Comparison of ENCODE assay signal across 12 cellular contexts in the genomic region with DNA sequence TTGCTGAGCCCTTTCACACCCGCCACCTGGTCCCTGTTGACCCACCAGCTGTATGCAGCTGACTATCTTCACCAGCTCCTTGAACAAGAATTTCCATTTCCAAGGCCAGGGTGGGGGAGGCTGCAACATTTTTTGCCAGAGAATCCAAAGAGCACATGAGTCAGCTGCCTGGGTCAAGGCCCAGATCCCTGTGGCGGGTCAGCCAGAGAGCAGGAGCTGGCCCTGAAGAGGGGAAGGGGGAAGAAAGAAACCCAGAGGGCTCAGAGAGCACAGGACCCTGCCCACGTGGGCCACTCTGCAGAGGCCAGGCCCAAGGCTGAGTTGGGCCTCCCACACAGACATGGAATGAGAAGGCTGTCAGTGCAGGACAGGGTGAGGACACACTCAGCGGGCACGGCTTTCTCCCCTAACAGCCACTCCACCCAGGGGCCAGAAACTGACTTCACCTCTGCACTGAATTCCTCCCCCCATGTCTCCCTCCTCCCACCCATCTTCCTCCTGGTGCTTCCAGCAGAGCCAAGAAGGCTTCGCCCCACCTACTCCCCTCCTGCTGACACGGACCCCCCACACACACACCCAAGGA. TPM values are rescaled to one million over a fixed set of nuclear protein-coding genes. Genes with fewer than 3 reads are reported as not detected.
A peak's percentile ranks its signal among the peaks of the same experiment; 100 is the strongest.
DNase-seq lines count a peak whose midpoint lies in the region; TF ChIP-seq lines count a peak whose summit lies in the region.
"Had no signal": no experiment of that assay in that cellular context is flagged by ENCODE, and none has a peak within 500 bp of the region (broad histone marks: within the 10 kb centered on the region; RNA-seq: fewer than 3 reads in every experiment).

No MANE protein-coding gene starts in this region.

- H4K12ac ChIP-seq in trophoblast cell (ENCODE audit: low read depth, low read length) = no peak overlapping the region

- no peak overlapping the region for H3K27ac ChIP-seq in SJSA1
- H3K27ac ChIP-seq in trophoblast cell (ENCODE audit: low read depth, low read length) = peak overlapping the region; percentile 48
- H3K27ac ChIP-seq: C4-2B had no signal

- H4K8ac ChIP-seq in trophoblast cell (ENCODE audit: low read depth, low read length) = peak overlapping the region; percentile 87

- H3K9me3 ChIP-seq in SJSA1 (replicated peaks) (no peaks in the 10 kb centered on the region), trophoblast cell (ENCODE audit: insufficient read depth, low read depth, low read length) (no peaks in the 10 kb centered on the region)

- H2AK5ac ChIP-seq in trophoblast cell (ENCODE audit: low read length) = peak overlapping the region; percentile 35

- H3K4me1 ChIP-seq in SJSA1 (replicated peaks) (peaks cover 30% of the 10 kb centered on the region), trophoblast cell (ENCODE audit: control insufficient read depth in 1 of 2, insufficient read depth in 2 of 2, low read length in 2 of 2) (peaks cover 10 to 12% of the 10 kb centered on the region in 2 experiments)

- peak overlapping the region; percentile 61 for H2BK5ac ChIP-seq in trophoblast cell (ENCODE audit: low read depth, low read length, poor library complexity)

- POLR2A ChIA-PET in GM10248 (lab: Yijun Ruan, JAX) = no interaction called here

- peak overlapping the region; percentile 80 for H2BK12ac ChIP-seq in trophoblast cell (ENCODE audit: low read length)

- no CpG with 5 or more reads among the region's 7 CpGs for WGBS in trophoblast cell (ENCODE audit: extremely low coverage, insufficient coverage, insufficient read length)

- H4K91ac ChIP-seq in trophoblast cell (ENCODE audit: low read depth, low read length) = peak overlapping the region; percentile 81

- H2AFZ ChIP-seq in trophoblast cell (ENCODE audit: insufficient read depth, low read length, poor library complexity) = peak overlapping the region; percentile 35

- DNase-seq in AG09309 (ENCODE audit: low read depth) (peak; percentile 50), SJSA1 (ENCODE audit: low read depth in 1 of 2, low spot score in 2 of 2) (peak; percentile 31 to 56), glomerular visceral epithelial cell (ENCODE audit: extremely low spot score) (peak; percentile 71), trophoblast cell (peak; percentile 56 to 57), GM10248 (ENCODE audit: extremely low spot score) (no peak), NCI-H510A (lab: John Stamatoyannopoulos, UW) (no peak), NCI-H1092 treated with DMSO at 0.1 percent for 48 hours (lab: John Stamatoyannopoulos, UW) (no peak)
- DNase-seq in stimulated activated CD4-positive, alpha-beta T cell treated with anti-CD3 and anti-CD28 coated beads, Interleukin-4, amount 100 ng/mL, for 4 hours = no peak
- DNase-seq: naive thymus-derived CD8-positive, alpha-beta T cell; T-cell had no signal

- no peak overlapping the region for H3K9ac ChIP-seq in trophoblast cell (ENCODE audit: low read length)

- no peak overlapping the region for H3K4ac ChIP-seq in trophoblast cell (ENCODE audit: low read depth, low read length)

- CTCF ChIA-PET in GM10248 (lab: Yijun Ruan, JAX) = interaction anchor here (2.7 to 7.0 kb wide), 3 partner anchors 11 to 63 kb away, joined by 10 to 109 read pairs (median 61); no protein-coding TSS in a partner anchor

- H3K14ac ChIP-seq in trophoblast cell (ENCODE audit: low read length) = peak overlapping the region; percentile 62

- H3K4me3 ChIP-seq in AG09309 (ENCODE audit: control insufficient read depth, low read depth, low read length) (no peak overlapping the region), SJSA1 (no peak overlapping the region), trophoblast cell (ENCODE audit: low read depth, low read length) (no peak overlapping the region)

- peak overlapping the region; percentile 57 for H3K18ac ChIP-seq in trophoblast cell (ENCODE audit: low read length)

- no peak overlapping the region for H3K23ac ChIP-seq in trophoblast cell (ENCODE audit: low read length)

- H3K36me3 ChIP-seq in SJSA1 (no peaks in the 10 kb centered on the region), trophoblast cell (ENCODE audit: control insufficient read depth in 1 of 2, insufficient read depth in 2 of 2, low read length in 2 of 2) (no peaks in the 10 kb centered on the region)

- no peaks in the 10 kb centered on the region for H3K79me2 ChIP-seq in trophoblast cell (ENCODE audit: control insufficient read depth, insufficient read depth, low read length, poor library complexity)

- H3K27me3 ChIP-seq in SJSA1 (replicated peaks) (no peaks in the 10 kb centered on the region), trophoblast cell (ENCODE audit: insufficient read depth, low read length) (no peaks in the 10 kb centered on the region)

- TF ChIP-seq CTCF in AG09309 (IDR thresholded peaks at IDR 0.05; ENCODE audit: control insufficient read depth, insufficient read depth, low read depth, low read length, missing control alignments) = no peak
- TF ChIP-seq CTCF in GM10248 (IDR thresholded peaks at IDR 0.05; ENCODE audit: control extremely low read depth, extremely low read depth, low read depth, missing control alignments) = no peak

- H2BK120ac ChIP-seq in trophoblast cell (ENCODE audit: insufficient read depth, low read length, poor library complexity) = peak overlapping the region; percentile 75

- peak overlapping the region; percentile 26 for H3K4me2 ChIP-seq in trophoblast cell (ENCODE audit: low read length)

- H3K79me1 ChIP-seq in trophoblast cell (ENCODE audit: low read length) = peaks cover 18% of the 10 kb centered on the region

RNA-seq across cellular contexts. Expression of gene S100A6, which starts 28.9 kb away (rescaled TPM):
- 609 and 771 TPM in 2 replicates for total RNA-seq in SJSA1 (2014; rRNA removed; shearing (Covaris generic))
- polyA plus RNA-seq in trophoblast cell (2013) = 120 and 129 TPM in 2 replicates

RNA-seq across cellular contexts. Expression of gene S100A5, which starts 33.8 kb away (rescaled TPM):
- not detected in 2 replicates for total RNA-seq in SJSA1 (2014; rRNA removed; shearing (Covaris generic))
- polyA plus RNA-seq in trophoblast cell (2013) = 0.37 and 0.40 TPM in 2 replicates

RNA-seq across cellular contexts. Expression of gene S100A4, which starts 38.7 kb away (rescaled TPM):
- 5.0 and 9.5 TPM in 2 replicates for total RNA-seq in SJSA1 (2014; rRNA removed; shearing (Covaris generic))
- 154 and 165 TPM in 2 replicates for polyA plus RNA-seq in trophoblast cell (2013)

RNA-seq across cellular contexts. Expression of gene S100A3, which starts 42.1 kb away (rescaled TPM):
- 0.31 and 2.9 TPM in 2 replicates for total RNA-seq in SJSA1 (2014; rRNA removed; shearing (Covaris generic))
- polyA plus RNA-seq in trophoblast cell (2013) = 29.8 and 31.8 TPM in 2 replicates
- total RNA-seq: naive thymus-derived CD8-positive, alpha-beta T cell; T-cell had no signal
- polyA plus RNA-seq: IgD-negative memory B cell; naive thymus-derived CD8-positive, alpha-beta T cell had no signal

RNA-seq across cellular contexts. Expression of gene S100A7, which starts 46.5 kb away (rescaled TPM):
- total RNA-seq in SJSA1 (2014; rRNA removed; shearing (Covaris generic)) = not detected in 2 replicates
- polyA plus RNA-seq in trophoblast cell (2013) = 9.1 and 9.5 TPM in 2 replicates
- total RNA-seq: naive thymus-derived CD8-positive, alpha-beta T cell; T-cell had no signal
- polyA plus RNA-seq: IgD-negative memory B cell; naive thymus-derived CD8-positive, alpha-beta T cell had no signal

Comparison
In these comparisons a context has a peak if more than half of its experiments do, and no peak if none do; other contexts are left out.
1. DNase-seq: peak in AG09309 (single experiment), SJSA1 (2 of 2), glomerular visceral epithelial cell (single experiment) and trophoblast cell (2 of 2); none in stimulated activated CD4-positive, alpha-beta T cell treated with anti-CD3 and anti-CD28 coated beads, Interleukin-4, amount 100 ng/mL, for 4 hours (0 of 2), GM10248 (single experiment), NCI-H510A (single experiment) and NCI-H1092 treated with DMSO at 0.1 percent for 48 hours (single experiment).